Comparison of ENCODE assay signal across 16 cellular contexts in genomic region chr10:43401627-43402026, GRCh38. TPM values are rescaled to one million over a fixed set of nuclear protein-coding genes. Genes with fewer than 3 reads are reported as not detected.
DNase-seq lines count a peak whose midpoint lies in the region; ATAC-seq, FAIRE-seq and TF ChIP-seq lines count a peak whose summit lies in the region.
"Had no signal": no experiment of that assay in that cellular context is flagged by ENCODE, and none has a peak within 500 bp of the region (broad histone marks: within the 10 kb centered on the region; RNA-seq: fewer than 3 reads in every experiment).

No MANE protein-coding gene starts in this region.

- peaks cover 83% of the 10 kb centered on the region for H3K36me3 Mint-ChIP-seq in activated CD4-positive, alpha-beta memory T cell treated with anti-CD3 and anti-CD28 coated beads for 36 hours

- CTCF ChIA-PET in A549 (lab: Yijun Ruan, JAX) = interaction anchor here (0.8 to 2.6 kb wide), 5 partner anchors 11 to 136 kb away, joined by 3 to 7 read pairs (median 3); no protein-coding TSS in a partner anchor
- CTCF ChIA-PET in activated CD4-positive, alpha-beta memory T cell treated with anti-CD3 and anti-CD28 coated beads for 36 hours (lab: Charles Lee) = interaction anchor here (1.0 to 1.2 kb wide), 2 partner anchors 11 to 35 kb away, joined by 3 to 4 read pairs; partner anchors contain the start of gene ZNF487

- FAIRE-seq in A549 (lab: Jason Lieb, UNC) = no peak

- peak overlapping the region; percentile 87 for H3K4me2 ChIP-seq in A549

- H3K27me3 ChIP-seq in upper lobe of right lung = no peaks in the 10 kb centered on the region
- H3K27me3 ChIP-seq in left lung = no peaks in the 10 kb centered on the region
- H3K27me3 ChIP-seq: stomach had no signal

- H3K36me3 ChIP-seq in upper lobe of right lung = peaks cover 20% of the 10 kb centered on the region
- peaks cover 0 to 18% of the 10 kb centered on the region in 2 donors for H3K36me3 ChIP-seq in left lung

- H3K27ac ChIP-seq in A549 (peak overlapping the region in 1 of 2 experiments; percentile 19; a peak in 1 of 6 replicates), upper lobe of right lung (no peak overlapping the region), left lung (no peak overlapping the region)

- H3K27me3 Mint-ChIP-seq in activated CD4-positive, alpha-beta memory T cell treated with anti-CD3 and anti-CD28 coated beads for 36 hours = no peaks in the 10 kb centered on the region

- no peaks in the 10 kb centered on the region for H3K9me3 Mint-ChIP-seq in activated CD4-positive, alpha-beta memory T cell treated with anti-CD3 and anti-CD28 coated beads for 36 hours

- ATAC-seq in A549 (no peak), upper lobe of right lung (no peak), HG03460 (IDR thresholded peaks at IDR 0.05; ENCODE audit: unreplicated experiment) (no peak), left lung (no peak)
- ATAC-seq: esophagus mucosa had no signal

- TF ChIP-seq CTCF in A549 (IDR thresholded peaks at IDR 0.05) = no peak
- TF ChIP-seq CTCF in upper lobe of right lung (IDR thresholded peaks at IDR 0.05) = no peak
- TF ChIP-seq CTCF in left lung (IDR thresholded peaks at IDR 0.05) = no peak

- 75% methylated on average over 2 of the region's 2 CpGs for WGBS in A549 (ENCODE audit: missing lambda C conversion rate)

- peak overlapping the region; percentile 100 for H3K27ac Mint-ChIP-seq in activated CD4-positive, alpha-beta memory T cell treated with anti-CD3 and anti-CD28 coated beads for 36 hours

- H3K4me1 Mint-ChIP-seq in activated CD4-positive, alpha-beta memory T cell treated with anti-CD3 and anti-CD28 coated beads for 36 hours (ENCODE audit: low read depth) = peaks cover 50% of the 10 kb centered on the region

- H3K4me3 Mint-ChIP-seq in activated CD4-positive, alpha-beta memory T cell treated with anti-CD3 and anti-CD28 coated beads for 36 hours = peak overlapping the region; percentile 97

- TF ChIP-seq RAD21 in A549 (conservative IDR thresholded peaks at IDR 0.05 in 1 of 2, IDR thresholded peaks at IDR 0.05 in 1 of 2) = no peak

- no peak overlapping the region for H3K4me3 ChIP-seq in A549
- no peak overlapping the region for H3K4me3 ChIP-seq in upper lobe of right lung
- no peak overlapping the region for H3K4me3 ChIP-seq in left lung
- H3K4me3 ChIP-seq: HAP-1, skin epidermis, stomach had no signal

- H3K4me1 ChIP-seq in A549 (peaks cover 85% of the 10 kb centered on the region), upper lobe of right lung (peaks cover 83% of the 10 kb centered on the region), left lung (peaks cover 41 to 93% of the 10 kb centered on the region in 2 donors)

- intact Hi-C loops in activated CD4-positive, alpha-beta memory T cell treated with anti-CD3 and anti-CD28 coated beads for 36 hours (cut with micrococcal nuclease) = loop anchor here (10.0 kb wide), 1 partner anchor 173 kb away; the partner anchor contains the start of gene ZNF239
- intact Hi-C loops in upper lobe of right lung (cut with DNase I) = no loop called here
- intact Hi-C loops in left lung (cut with DNase I) = no loop called here

- DNase-seq in A549 (ENCODE audit: low read depth in 1 of 2, low spot score in 1 of 2) (no peak), ELF-1 (ENCODE audit: low read depth, low spot score) (peak; percentile 84), iPS-NIHi11 (ENCODE audit: low spot score) (peak; percentile 54), dermis blood vessel endothelial cell (no peak), upper lobe of right lung (no peak), left lung (no peak)
- DNase-seq in activated CD4-positive, alpha-beta memory T cell treated with anti-CD3 and anti-CD28 coated beads for 36 hours = no peak
- DNase-seq: activated gamma-delta T cell treated with Interleukin-2 at 50 U/mL for 16 hours, NCI-H2107, stomach had no signal

- POLR2A ChIA-PET in A549 (lab: Yijun Ruan, JAX) = interaction anchor here (1.0 kb wide), 1 partner anchor 8 kb away, joined by 4 read pairs; the partner anchor contains the start of gene HNRNPF
- POLR2A ChIA-PET in activated CD4-positive, alpha-beta memory T cell treated with anti-CD3 and anti-CD28 coated beads for 36 hours (lab: Charles Lee) = interaction anchor here (0.7 to 1.5 kb wide), 3 partner anchors 10 to 35 kb away, joined by 3 to 6 read pairs (median 4); partner anchors contain the start of gene ZNF487

- H3K9me3 ChIP-seq in A549 (no peaks in the 10 kb centered on the region), upper lobe of right lung (no peaks in the 10 kb centered on the region), left lung (no peaks in the 10 kb centered on the region)
- H3K9me3 ChIP-seq: HAP-1, stomach had no signal

- TF ChIP-seq EP300 in A549 (IDR thresholded peaks at IDR 0.05) = no peak

- TF ChIP-seq POLR2A in A549 (IDR thresholded peaks at IDR 0.05; ENCODE audit: low read length) = no peak

TF ChIP-seq in A549, 52 proteins besides CTCF, POLR2A, EP300 and RAD21 (continues in another document):
- TF ChIP-seq CBX2 (IDR thresholded peaks at IDR 0.05; ENCODE audit: borderline replicate concordance, low read depth) = no peak
- TF ChIP-seq MAFK (IDR thresholded peaks at IDR 0.05; ENCODE audit: partially characterized antibody) = no peak
- no peak for TF ChIP-seq ZNF302 (CRISPR knock-in tag; IDR thresholded peaks at IDR 0.05)
- TF ChIP-seq EHMT2 (IDR thresholded peaks at IDR 0.05; ENCODE audit: low read depth) = no peak
- TF ChIP-seq, protein P1, sequence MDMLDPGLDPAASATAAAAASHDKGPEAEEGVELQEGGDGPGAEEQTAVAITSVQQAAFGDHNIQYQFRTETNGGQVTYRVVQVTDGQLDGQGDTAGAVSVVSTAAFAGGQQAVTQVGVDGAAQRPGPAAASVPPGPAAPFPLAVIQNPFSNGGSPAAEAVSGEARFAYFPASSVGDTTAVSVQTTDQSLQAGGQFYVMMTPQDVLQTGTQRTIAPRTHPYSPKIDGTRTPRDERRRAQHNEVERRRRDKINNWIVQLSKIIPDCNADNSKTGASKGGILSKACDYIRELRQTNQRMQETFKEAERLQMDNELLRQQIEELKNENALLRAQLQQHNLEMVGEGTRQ (IDR thresholded peaks at IDR 0.05) = no peak
- TF ChIP-seq NR3C1 (IDR thresholded peaks at IDR 0.05) = no peak
- no peak for TF ChIP-seq BCL3 (IDR thresholded peaks at IDR 0.05)

RNA-seq across cellular contexts. Expression of gene HNRNPF, which starts 7.4 kb away (rescaled TPM):
- polyA plus RNA-seq in A549 (2011; rRNA removed) (198 and 271 TPM in 2 replicates), A549 (2017; fragmentation: RNase III; extraction: RNeasy Plus Mini Kit Qiagen cat#74134 plus additional on column Dnase treatment) (217 to 228 TPM (median 221 TPM) in 3 replicates)
- 236 and 250 TPM in 2 replicates for polyA plus RNA-seq in A549 (2012; cell fraction: cytosol; rRNA removed)
- polyA plus RNA-seq in A549 (2012; cell fraction: nucleus; rRNA removed) = 275 and 276 TPM in 2 replicates
- 220 and 241 TPM in 2 replicates for polyA minus RNA-seq in A549 (2011; rRNA and poly(A)+ RNA removed)
- total RNA-seq in activated CD4-positive, alpha-beta memory T cell treated with anti-CD3 and anti-CD28 coated beads for 36 hours = 100 to 1,000 TPM; 504 to 518 TPM
- total RNA-seq in dermis blood vessel endothelial cell (280 and 325 TPM in 2 replicates), upper lobe of right lung (183 TPM), left lung (100 to 1,000 TPM; 161 to 230 TPM)

RNA-seq across cellular contexts. Expression of gene FXYD4, which starts 30.2 kb away (rescaled TPM):
- polyA plus RNA-seq in A549 (2011; rRNA removed) (not detected in 2 replicates), A549 (2017; fragmentation: RNase III; extraction: RNeasy Plus Mini Kit Qiagen cat#74134 plus additional on column Dnase treatment) (not detected in 3 replicates)
- polyA plus RNA-seq in A549 (2012; cell fraction: cytosol; rRNA removed) = not detected in 2 replicates
- not detected in 2 replicates for polyA plus RNA-seq in A549 (2012; cell fraction: nucleus; rRNA removed)
- not detected in 2 replicates for polyA minus RNA-seq in A549 (2011; rRNA and poly(A)+ RNA removed)
- not detected for total RNA-seq in activated CD4-positive, alpha-beta memory T cell treated with anti-CD3 and anti-CD28 coated beads for 36 hours
- total RNA-seq in dermis blood vessel endothelial cell (not detected in 2 replicates), upper lobe of right lung (1.1 TPM), left lung (1 to 10 TPM; 1.0 to 6.0 TPM)
- total RNA-seq: esophagus mucosa, lung microvascular endothelial cell, SK-MEL-5, stomach had no signal

RNA-seq across cellular contexts. Expression of gene ZNF487, which starts 35.3 kb away (rescaled TPM):
- polyA plus RNA-seq in A549 (2011; rRNA removed) = 7.2 and 9.4 TPM in 2 replicates
- polyA plus RNA-seq in A549 (2012; cell fraction: cytosol; rRNA removed) = 5.9 and 6.8 TPM in 2 replicates
- polyA plus RNA-seq in A549 (2012; cell fraction: nucleus; rRNA removed) = 4.3 and 5.4 TPM in 2 replicates
- polyA plus RNA-seq in A549 (2017; fragmentation: RNase III; extraction: RNeasy Plus Mini Kit Qiagen cat#74134 plus additional on column Dnase treatment) = 3.7 to 4.9 TPM (median 4.3 TPM) in 3 replicates
- 3.0 and 4.7 TPM in 2 replicates for polyA minus RNA-seq in A549 (2011; rRNA and poly(A)+ RNA removed)
- 1 to 10 TPM; 2.2 to 2.6 TPM for total RNA-seq in activated CD4-positive, alpha-beta memory T cell treated with anti-CD3 and anti-CD28 coated beads for 36 hours
- 2.7 TPM in 2 replicates for total RNA-seq in dermis blood vessel endothelial cell
- total RNA-seq in upper lobe of right lung = 5.6 TPM
- 1 to 10 TPM; 4.4 to 4.7 TPM for total RNA-seq in left lung

Comparison
In these comparisons a context has a peak if more than half of its experiments do, and no peak if none do; other contexts are left out.
1. DNase-seq: peak in ELF-1 (single experiment) and iPS-NIHi11 (single experiment); none in A549 (0 of 2), activated CD4-positive, alpha-beta memory T cell treated with anti-CD3 and anti-CD28 coated beads for 36 hours (single experiment), dermis blood vessel endothelial cell (single experiment), upper lobe of right lung (single experiment) and left lung (0 of 2).